In the genomic region with DNA sequence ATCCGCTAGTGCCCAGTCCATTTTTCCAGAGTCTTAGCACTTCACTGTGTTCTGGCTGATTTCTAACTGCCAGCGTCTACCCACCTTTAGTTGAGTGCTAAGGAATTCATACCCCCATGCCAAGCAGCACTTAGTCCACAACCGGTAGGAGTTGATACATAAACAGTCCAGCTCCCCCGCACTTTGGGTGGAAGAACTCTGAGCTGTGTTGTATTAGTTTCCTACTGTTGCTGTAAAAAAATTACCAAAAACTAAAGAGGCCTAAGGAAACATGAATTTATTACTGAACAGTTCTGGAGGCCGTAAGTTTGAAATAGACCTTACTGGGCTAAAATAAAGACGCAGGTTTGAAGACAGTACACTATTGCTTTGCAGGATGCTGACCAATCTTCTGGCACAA, we compare ENCODE assay signal across 18 cellular contexts.
A peak's percentile ranks its signal among the peaks of the same experiment; 100 is the strongest.
DNase-seq lines count a peak whose midpoint lies in the region; ATAC-seq and TF ChIP-seq lines count a peak whose summit lies in the region.
"Had no signal": no experiment of that assay in that cellular context is flagged by ENCODE, and none has a peak within 500 bp of the region (broad histone marks: within the 10 kb centered on the region; RNA-seq: fewer than 3 reads in every experiment).

No MANE protein-coding gene starts in this region.

- no peak overlapping the region for H3K4me3 Mint-ChIP-seq in CD4-positive, alpha-beta T cell
- H3K4me3 Mint-ChIP-seq: B cell; CD4-positive, CD25-positive, alpha-beta regulatory T cell had no signal

- no peaks in the 10 kb centered on the region for H3K9me3 Mint-ChIP-seq in CD4-positive, alpha-beta T cell

- CTCF ChIA-PET in CD4-positive, alpha-beta T cell (lab: Charles Lee) = no interaction called here

- H3K27ac ChIP-seq in VCaP = peak overlapping the region; percentile 16; the same call in 1 of the 2 replicates
- H3K27ac ChIP-seq in dorsolateral prefrontal cortex = peak overlapping the region; percentile 59 to 99 (median 93)
- no peak overlapping the region for H3K27ac ChIP-seq in lower lobe of right lung
- H3K27ac ChIP-seq in CD4-positive, alpha-beta T cell (ENCODE audit: low read depth, low read length) = no peak overlapping the region
- H3K27ac ChIP-seq: BLaER1 treated with 17β-estradiol and CSF1 and Interleukin-3, amounts not matched to agents 10 nM and 100 nM; GM23248 had no signal

- no peaks in the 10 kb centered on the region for H3K36me3 ChIP-seq in lower lobe of right lung
- H3K36me3 ChIP-seq: BLaER1 treated with 17β-estradiol and CSF1 and Interleukin-3, amounts not matched to agents 10 nM and 100 nM had no signal

- H3K36me3 Mint-ChIP-seq in CD4-positive, alpha-beta T cell (ENCODE audit: low read depth) = no peaks in the 10 kb centered on the region
- H3K36me3 Mint-ChIP-seq: CD4-positive, CD25-positive, alpha-beta regulatory T cell had no signal

- POLR2A ChIA-PET in CD4-positive, alpha-beta T cell (lab: Charles Lee) = no interaction called here

- H3K27me3 Mint-ChIP-seq in CD4-positive, alpha-beta T cell = peaks cover 5% of the 10 kb centered on the region
- H3K27me3 Mint-ChIP-seq: B cell; CD4-positive, CD25-positive, alpha-beta regulatory T cell had no signal

- H3K4me3 ChIP-seq in dorsolateral prefrontal cortex (peak overlapping the region in 4 of 59 donors; percentile 3 to 32 (median 24)), lower lobe of right lung (no peak overlapping the region)
- H3K4me3 ChIP-seq: BLaER1 treated with 17β-estradiol and CSF1 and Interleukin-3, amounts not matched to agents 10 nM and 100 nM; GM23248; K562 had no signal

- H3K27ac Mint-ChIP-seq in CD4-positive, alpha-beta T cell = no peak overlapping the region
- H3K27ac Mint-ChIP-seq: B cell; CD4-positive, CD25-positive, alpha-beta regulatory T cell had no signal

- no peaks in the 10 kb centered on the region for H3K9me3 ChIP-seq in lower lobe of right lung
- no peaks in the 10 kb centered on the region for H3K9me3 ChIP-seq in CD4-positive, alpha-beta T cell (ENCODE audit: control insufficient read depth, low read length)
- H3K9me3 ChIP-seq: BLaER1 treated with 17β-estradiol and CSF1 and Interleukin-3, amounts not matched to agents 10 nM and 100 nM; Caco-2 had no signal

- no peaks in the 10 kb centered on the region for H3K27me3 ChIP-seq in dorsolateral prefrontal cortex
- no peaks in the 10 kb centered on the region for H3K27me3 ChIP-seq in lower lobe of right lung (ENCODE audit: low read depth)
- no peaks in the 10 kb centered on the region for H3K27me3 ChIP-seq in CD4-positive, alpha-beta T cell (ENCODE audit: control insufficient read depth, insufficient read depth, low read length)
- H3K27me3 ChIP-seq: BLaER1 treated with 17β-estradiol and CSF1 and Interleukin-3, amounts not matched to agents 10 nM and 100 nM had no signal

- ATAC-seq in lower lobe of right lung (no peak), HG02938 (IDR thresholded peaks at IDR 0.05; ENCODE audit: unreplicated experiment) (no peak), HG03342 (IDR thresholded peaks at IDR 0.05; ENCODE audit: unreplicated experiment) (no peak)
- ATAC-seq in CD4-positive, alpha-beta T cell (ENCODE audit: poor library complexity) = no peak
- ATAC-seq: K562 had no signal

- no peak for TF ChIP-seq CTCF in VCaP (conservative IDR thresholded peaks at IDR 0.05)
- no peak for TF ChIP-seq CTCF in dorsolateral prefrontal cortex (IDR thresholded peaks at IDR 0.05 in 54 of 56, conservative IDR thresholded peaks at IDR 0.05 in 2 of 56; ENCODE audit: low read depth in 1 of 56, partially characterized antibody in 56 of 56)
- no peak for TF ChIP-seq CTCF in lower lobe of right lung (IDR thresholded peaks at IDR 0.05)
- no peak for TF ChIP-seq CTCF in CD4-positive, alpha-beta T cell (IDR thresholded peaks at IDR 0.05)

- intact Hi-C loops in dorsolateral prefrontal cortex (cut with DNase I) (loop anchor here (2.0 to 5.0 kb wide), 3 partner anchors 58 to 209 kb away; partner anchors contain the start of gene SLC24A2 (in 1 of the 2)), lower lobe of right lung (cut with DNase I) (no loop called here)
- intact Hi-C loops in CD4-positive, alpha-beta T cell (cut with DNase I, micrococcal nuclease) = no loop called here

- H3K4me1 Mint-ChIP-seq in CD4-positive, alpha-beta T cell (ENCODE audit: low read depth) = no peaks in the 10 kb centered on the region
- H3K4me1 Mint-ChIP-seq: B cell; CD4-positive, CD25-positive, alpha-beta regulatory T cell had no signal

- DNase-seq in dorsolateral prefrontal cortex (peak in 4 of 10 donors; percentile 34 to 46 (median 37)), left kidney (ENCODE audit: low read depth, low spot score) (peak; percentile 21), superior temporal gyrus (ENCODE audit: extremely low spot score) (peak; percentile 71), lower lobe of right lung (no peak)
- DNase-seq in CD4-positive, alpha-beta T cell = no peak
- DNase-seq: Caco-2; CD4-positive, CD25-positive, alpha-beta regulatory T cell; DMS79; GF-D8; GM23248; H7; IMR-90 had no signal

- no peaks in the 10 kb centered on the region for H3K4me1 ChIP-seq in lower lobe of right lung
- H3K4me1 ChIP-seq: Caco-2 had no signal

Comparison
In these comparisons a context has a peak if more than half of its experiments do, and no peak if none do; other contexts are left out.
1. H3K27ac ChIP-seq: peak in VCaP (single experiment) and dorsolateral prefrontal cortex (59 of 59); none in lower lobe of right lung (single experiment) and CD4-positive, alpha-beta T cell (single experiment).
2. DNase-seq: peak in left kidney (single experiment) and superior temporal gyrus (single experiment); none in lower lobe of right lung (single experiment) and CD4-positive, alpha-beta T cell (0 of 10).
3. intact Hi-C loops: an anchor here in dorsolateral prefrontal cortex (2.0 to 5.0 kb wide); none called in lower lobe of right lung and CD4-positive, alpha-beta T cell.